2 cellular contexts compared by ENCODE assay signal in genomic region chr2:223386984-223387383, GRCh38.
TF ChIP-seq lines count a peak whose summit lies in the region.

No MANE protein-coding gene starts in this region.

TF ChIP-seq in SK-N-SH treated with all-trans-retinoic acid at 6 μM for 48 hours, 23 proteins besides CTCF, POLR2A, EP300 and RAD21 (continued from another document):
- TF ChIP-seq ZNF565 (CRISPR knock-in tag; conservative IDR thresholded peaks at IDR 0.05; ENCODE audit: low read depth), result no peak

TF ChIP-seq in HepG2, 621 proteins besides CTCF, POLR2A, EP300 and RAD21 (continued from another document):
- TF ChIP-seq ZSCAN5A (CRISPR knock-in tag; IDR thresholded peaks at IDR 0.05; ENCODE audit: borderline replicate concordance) (no peak), TFDP2 (CRISPR knock-in tag; IDR thresholded peaks at IDR 0.05) (no peak), ZNF724P (CRISPR knock-in tag; IDR thresholded peaks at IDR 0.05; ENCODE audit: borderline replicate concordance) (no peak), MAX (IDR thresholded peaks at IDR 0.05) (no peak)
TF ChIP-seq in HepG2: peak in this region for 3.
